Comparison of ENCODE assay signal across 1 cellular context in the genomic region with DNA sequence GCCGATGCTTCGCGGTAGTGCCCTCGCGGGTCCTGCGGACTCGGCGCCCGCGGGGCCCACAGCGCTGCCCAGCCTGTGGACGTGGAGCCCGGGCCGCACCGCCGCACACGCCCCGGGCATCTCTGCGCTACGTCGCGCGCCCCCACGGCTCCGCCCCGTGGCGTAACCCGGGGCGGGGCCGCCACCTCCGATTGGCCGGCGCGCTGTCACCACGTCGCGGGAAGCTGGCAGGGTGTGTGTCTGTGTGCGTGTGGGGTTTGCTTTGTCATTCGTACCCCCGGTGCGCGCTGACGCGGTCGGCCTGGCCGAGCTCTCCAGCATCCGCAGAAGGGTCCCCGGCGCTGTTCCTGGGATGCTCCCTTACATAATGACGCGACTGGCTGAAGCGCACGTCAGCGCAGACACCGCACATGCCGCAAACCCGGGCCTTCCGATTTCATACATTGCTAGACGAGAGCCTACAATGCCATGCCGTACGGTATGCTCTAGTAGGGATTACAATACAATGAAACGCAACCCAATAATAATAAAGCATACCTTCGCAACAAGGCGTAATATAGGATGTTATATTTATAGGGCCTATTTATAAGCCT.
A peak's percentile ranks its signal among the peaks of the same experiment; 100 is the strongest.
TF ChIP-seq lines count a peak whose summit lies in the region.

No MANE protein-coding gene starts in this region.

TF ChIP-seq in GM12878, 131 proteins besides CTCF, POLR2A, EP300 and RAD21 (continues in another document):
- TF ChIP-seq RB1 (IDR thresholded peaks at IDR 0.05; ENCODE audit: borderline replicate concordance) (peak; percentile 73), GATAD2B (conservative IDR thresholded peaks at IDR 0.05; ENCODE audit: low read depth) (peak; percentile 98), JUND (IDR thresholded peaks at IDR 0.05; ENCODE audit: low read depth, low read length) (0 out of 2 replicates have a peak, but pooled peaks have one; percentile 27), LARP7 (IDR thresholded peaks at IDR 0.05) (peak; percentile 81; the same call in 1 of the 2 replicates), POLR2AphosphoS5 (IDR thresholded peaks at IDR 0.05; ENCODE audit: low read length) (peak; percentile 93), PML (IDR thresholded peaks at IDR 0.05; ENCODE audit: low read length) (no peak), TBL1XR1 (IDR thresholded peaks at IDR 0.05; ENCODE audit: low read depth, low read length) (0 out of 2 replicates have a peak, but pooled peaks have one; percentile 8), CBX3 (IDR thresholded peaks at IDR 0.05; ENCODE audit: borderline replicate concordance, low read depth) (no peak), MLLT1 (IDR thresholded peaks at IDR 0.05) (peak; percentile 71), CHD4 (IDR thresholded peaks at IDR 0.05) (no peak), BACH1 (IDR thresholded peaks at IDR 0.05; ENCODE audit: borderline replicate concordance) (peak; percentile 94), WRNIP1 (IDR thresholded peaks at IDR 0.05; ENCODE audit: borderline replicate concordance, low read depth, low read length) (no peak), NR2C1 (IDR thresholded peaks at IDR 0.05) (peak; percentile 31; the same call in 1 of the 2 replicates), IKZF2 (IDR thresholded peaks at IDR 0.05) (no peak; a peak in 1 of 4 replicates), FOS (IDR thresholded peaks at IDR 0.05; ENCODE audit: borderline replicate concordance, extremely low read depth, insufficient read length) (no peak), ATF2 (IDR thresholded peaks at IDR 0.05; ENCODE audit: low read length) (no peak), RFX5 (IDR thresholded peaks at IDR 0.05; ENCODE audit: low read depth, low read length) (peak; percentile 66; the same call in 1 of the 2 replicates), NFXL1 (IDR thresholded peaks at IDR 0.05; ENCODE audit: borderline replicate concordance) (no peak), ZNF217 (IDR thresholded peaks at IDR 0.05) (peak; percentile 72; the same call in 1 of the 2 replicates), TCF3 (IDR thresholded peaks at IDR 0.05; ENCODE audit: borderline replicate concordance, insufficient read depth, low read depth, low read length) (0 out of 2 replicates have a peak, but pooled peaks have one; percentile 45), BRCA1 (IDR thresholded peaks at IDR 0.05; ENCODE audit: low read depth, low read length) (no peak), NBN (IDR thresholded peaks at IDR 0.05) (peak; percentile 77), SMAD1 (IDR thresholded peaks at IDR 0.05; ENCODE audit: low read depth, partially characterized antibody) (peak; percentile 91), FOXM1 (IDR thresholded peaks at IDR 0.05; ENCODE audit: low read depth, low read length) (no peak), RCOR1 (conservative IDR thresholded peaks at IDR 0.05; ENCODE audit: low read depth, low read length) (peak; percentile 89; the same call in 1 of the 2 replicates), SP1 (IDR thresholded peaks at IDR 0.05; ENCODE audit: low read depth, low read length) (peak; percentile 76), PKNOX1 (IDR thresholded peaks at IDR 0.05) (no peak), SMARCA5 (IDR thresholded peaks at IDR 0.05) (peak; percentile 84; the same call in 1 of the 2 replicates), PAX8 (IDR thresholded peaks at IDR 0.05) (no peak), ESRRA (IDR thresholded peaks at IDR 0.05; ENCODE audit: low read length) (0 out of 2 replicates have a peak, but pooled peaks have one; percentile 28), E4F1 (IDR thresholded peaks at IDR 0.05; ENCODE audit: borderline replicate concordance, partially characterized antibody) (peak; percentile 21), DPF2 (IDR thresholded peaks at IDR 0.05) (peak; percentile 13; the same call in 1 of the 2 replicates), YY1 (IDR thresholded peaks at IDR 0.05; ENCODE audit: low read depth, low read length) (no peak), MYC (IDR thresholded peaks at IDR 0.05; ENCODE audit: insufficient read depth, insufficient read length, insufficient replicate concordance, low read length, severe bottlenecking) (no peak), STAT1 (conservative IDR thresholded peaks at IDR 0.05) (peak; percentile 63; the same call in 1 of the 2 replicates), CBFB (IDR thresholded peaks at IDR 0.05; ENCODE audit: low read depth) (0 out of 2 replicates have a peak, but pooled peaks have one; percentile 20)
- TF ChIP-seq, protein P1, sequence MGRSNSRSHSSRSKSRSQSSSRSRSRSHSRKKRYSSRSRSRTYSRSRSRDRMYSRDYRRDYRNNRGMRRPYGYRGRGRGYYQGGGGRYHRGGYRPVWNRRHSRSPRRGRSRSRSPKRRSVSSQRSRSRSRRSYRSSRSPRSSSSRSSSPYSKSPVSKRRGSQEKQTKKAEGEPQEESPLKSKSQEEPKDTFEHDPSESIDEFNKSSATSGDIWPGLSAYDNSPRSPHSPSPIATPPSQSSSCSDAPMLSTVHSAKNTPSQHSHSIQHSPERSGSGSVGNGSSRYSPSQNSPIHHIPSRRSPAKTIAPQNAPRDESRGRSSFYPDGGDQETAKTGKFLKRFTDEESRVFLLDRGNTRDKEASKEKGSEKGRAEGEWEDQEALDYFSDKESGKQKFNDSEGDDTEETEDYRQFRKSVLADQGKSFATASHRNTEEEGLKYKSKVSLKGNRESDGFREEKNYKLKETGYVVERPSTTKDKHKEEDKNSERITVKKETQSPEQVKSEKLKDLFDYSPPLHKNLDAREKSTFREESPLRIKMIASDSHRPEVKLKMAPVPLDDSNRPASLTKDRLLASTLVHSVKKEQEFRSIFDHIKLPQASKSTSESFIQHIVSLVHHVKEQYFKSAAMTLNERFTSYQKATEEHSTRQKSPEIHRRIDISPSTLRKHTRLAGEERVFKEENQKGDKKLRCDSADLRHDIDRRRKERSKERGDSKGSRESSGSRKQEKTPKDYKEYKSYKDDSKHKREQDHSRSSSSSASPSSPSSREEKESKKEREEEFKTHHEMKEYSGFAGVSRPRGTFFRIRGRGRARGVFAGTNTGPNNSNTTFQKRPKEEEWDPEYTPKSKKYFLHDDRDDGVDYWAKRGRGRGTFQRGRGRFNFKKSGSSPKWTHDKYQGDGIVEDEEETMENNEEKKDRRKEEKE (IDR thresholded peaks at IDR 0.05), result 0 out of 2 replicates have a peak, but pooled peaks have one; percentile 25
- TF ChIP-seq, protein P2, sequence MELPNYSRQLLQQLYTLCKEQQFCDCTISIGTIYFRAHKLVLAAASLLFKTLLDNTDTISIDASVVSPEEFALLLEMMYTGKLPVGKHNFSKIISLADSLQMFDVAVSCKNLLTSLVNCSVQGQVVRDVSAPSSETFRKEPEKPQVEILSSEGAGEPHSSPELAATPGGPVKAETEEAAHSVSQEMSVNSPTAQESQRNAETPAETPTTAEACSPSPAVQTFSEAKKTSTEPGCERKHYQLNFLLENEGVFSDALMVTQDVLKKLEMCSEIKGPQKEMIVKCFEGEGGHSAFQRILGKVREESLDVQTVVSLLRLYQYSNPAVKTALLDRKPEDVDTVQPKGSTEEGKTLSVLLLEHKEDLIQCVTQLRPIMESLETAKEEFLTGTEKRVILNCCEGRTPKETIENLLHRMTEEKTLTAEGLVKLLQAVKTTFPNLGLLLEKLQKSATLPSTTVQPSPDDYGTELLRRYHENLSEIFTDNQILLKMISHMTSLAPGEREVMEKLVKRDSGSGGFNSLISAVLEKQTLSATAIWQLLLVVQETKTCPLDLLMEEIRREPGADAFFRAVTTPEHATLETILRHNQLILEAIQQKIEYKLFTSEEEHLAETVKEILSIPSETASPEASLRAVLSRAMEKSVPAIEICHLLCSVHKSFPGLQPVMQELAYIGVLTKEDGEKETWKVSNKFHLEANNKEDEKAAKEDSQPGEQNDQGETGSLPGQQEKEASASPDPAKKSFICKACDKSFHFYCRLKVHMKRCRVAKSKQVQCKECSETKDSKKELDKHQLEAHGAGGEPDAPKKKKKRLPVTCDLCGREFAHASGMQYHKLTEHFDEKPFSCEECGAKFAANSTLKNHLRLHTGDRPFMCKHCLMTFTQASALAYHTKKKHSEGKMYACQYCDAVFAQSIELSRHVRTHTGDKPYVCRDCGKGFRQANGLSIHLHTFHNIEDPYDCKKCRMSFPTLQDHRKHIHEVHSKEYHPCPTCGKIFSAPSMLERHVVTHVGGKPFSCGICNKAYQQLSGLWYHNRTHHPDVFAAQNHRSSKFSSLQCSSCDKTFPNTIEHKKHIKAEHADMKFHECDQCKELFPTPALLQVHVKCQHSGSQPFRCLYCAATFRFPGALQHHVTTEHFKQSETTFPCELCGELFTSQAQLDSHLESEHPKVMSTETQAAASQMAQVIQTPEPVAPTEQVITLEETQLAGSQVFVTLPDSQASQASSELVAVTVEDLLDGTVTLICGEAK (IDR thresholded peaks at IDR 0.05; ENCODE audit: borderline replicate concordance), result no peak
- TF ChIP-seq, protein P3, sequence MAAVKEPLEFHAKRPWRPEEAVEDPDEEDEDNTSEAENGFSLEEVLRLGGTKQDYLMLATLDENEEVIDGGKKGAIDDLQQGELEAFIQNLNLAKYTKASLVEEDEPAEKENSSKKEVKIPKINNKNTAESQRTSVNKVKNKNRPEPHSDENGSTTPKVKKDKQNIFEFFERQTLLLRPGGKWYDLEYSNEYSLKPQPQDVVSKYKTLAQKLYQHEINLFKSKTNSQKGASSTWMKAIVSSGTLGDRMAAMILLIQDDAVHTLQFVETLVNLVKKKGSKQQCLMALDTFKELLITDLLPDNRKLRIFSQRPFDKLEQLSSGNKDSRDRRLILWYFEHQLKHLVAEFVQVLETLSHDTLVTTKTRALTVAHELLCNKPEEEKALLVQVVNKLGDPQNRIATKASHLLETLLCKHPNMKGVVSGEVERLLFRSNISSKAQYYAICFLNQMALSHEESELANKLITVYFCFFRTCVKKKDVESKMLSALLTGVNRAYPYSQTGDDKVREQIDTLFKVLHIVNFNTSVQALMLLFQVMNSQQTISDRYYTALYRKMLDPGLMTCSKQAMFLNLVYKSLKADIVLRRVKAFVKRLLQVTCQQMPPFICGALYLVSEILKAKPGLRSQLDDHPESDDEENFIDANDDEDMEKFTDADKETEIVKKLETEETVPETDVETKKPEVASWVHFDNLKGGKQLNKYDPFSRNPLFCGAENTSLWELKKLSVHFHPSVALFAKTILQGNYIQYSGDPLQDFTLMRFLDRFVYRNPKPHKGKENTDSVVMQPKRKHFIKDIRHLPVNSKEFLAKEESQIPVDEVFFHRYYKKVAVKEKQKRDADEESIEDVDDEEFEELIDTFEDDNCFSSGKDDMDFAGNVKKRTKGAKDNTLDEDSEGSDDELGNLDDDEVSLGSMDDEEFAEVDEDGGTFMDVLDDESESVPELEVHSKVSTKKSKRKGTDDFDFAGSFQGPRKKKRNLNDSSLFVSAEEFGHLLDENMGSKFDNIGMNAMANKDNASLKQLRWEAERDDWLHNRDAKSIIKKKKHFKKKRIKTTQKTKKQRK (IDR thresholded peaks at IDR 0.05; ENCODE audit: low read depth, low read length), result no peak
- TF ChIP-seq, protein P4, sequence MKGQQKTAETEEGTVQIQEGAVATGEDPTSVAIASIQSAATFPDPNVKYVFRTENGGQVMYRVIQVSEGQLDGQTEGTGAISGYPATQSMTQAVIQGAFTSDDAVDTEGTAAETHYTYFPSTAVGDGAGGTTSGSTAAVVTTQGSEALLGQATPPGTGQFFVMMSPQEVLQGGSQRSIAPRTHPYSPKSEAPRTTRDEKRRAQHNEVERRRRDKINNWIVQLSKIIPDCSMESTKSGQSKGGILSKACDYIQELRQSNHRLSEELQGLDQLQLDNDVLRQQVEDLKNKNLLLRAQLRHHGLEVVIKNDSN (IDR thresholded peaks at IDR 0.05; ENCODE audit: borderline replicate concordance, extremely low read length, insufficient read depth, low read depth, low read length), result no peak
